8 cellular contexts compared by ENCODE assay signal in genomic region chr2:186848873-186849578, GRCh38. TPM values are rescaled to one million over a fixed set of nuclear protein-coding genes. Genes with fewer than 3 reads are reported as not detected.
DNase-seq lines count a peak whose midpoint lies in the region; ATAC-seq and TF ChIP-seq lines count a peak whose summit lies in the region.

ZSWIM2 (minus strand) TSS chr2:186849170; CDS start chr2:186849130, 40 bp downstream.

- WGBS in gastroesophageal sphincter (ENCODE audit: low coverage in 1 of 2), 2 donors, result 5 to 9% methylated on average over 9 to 10 of the region's 39 CpGs

- H3K27me3 ChIP-seq in gastroesophageal sphincter, result peaks cover 3% of the 10 kb centered on the region

- CTCF ChIA-PET in activated naive CD4-positive, alpha-beta T cell treated with anti-CD3 and anti-CD28 coated beads for 36 hours (lab: Charles Lee), result no interaction called here

- TF ChIP-seq POLR2A in gastroesophageal sphincter (IDR thresholded peaks at IDR 0.05), result no peak

- peak within 1 kb of the TSS in 1 of 4 donors; percentile 1 for H3K27ac ChIP-seq in gastroesophageal sphincter

- DNase-seq in NCI-H2171 (lab: John Stamatoyannopoulos, UW) (peak; percentile 92), ureter (ENCODE audit: low spot score) (peak; percentile 48)
- peak; percentile 46 for DNase-seq in activated naive CD4-positive, alpha-beta T cell treated with anti-CD3 and anti-CD28 coated beads for 36 hours
- DNase-seq in effector CD8-positive, alpha-beta T cell (lab: John Stamatoyannopoulos, UW), result no peak

- no peak within 1 kb of the TSS for H3K27ac Mint-ChIP-seq in activated naive CD4-positive, alpha-beta T cell treated with anti-CD3 and anti-CD28 coated beads for 36 hours
- H3K27ac Mint-ChIP-seq in nephron, result peak within 1 kb of the TSS; percentile 16 to 44 (median 36)

- H3K9me3 Mint-ChIP-seq in activated naive CD4-positive, alpha-beta T cell treated with anti-CD3 and anti-CD28 coated beads for 36 hours, result peaks cover 5% of the 10 kb centered on the region
- H3K9me3 Mint-ChIP-seq in nephron, result no peaks in the 10 kb centered on the region

- H3K36me3 Mint-ChIP-seq in activated naive CD4-positive, alpha-beta T cell treated with anti-CD3 and anti-CD28 coated beads for 36 hours (ENCODE audit: low read depth), result no peaks in the 10 kb centered on the region
- no peaks in the 10 kb centered on the region for H3K36me3 Mint-ChIP-seq in nephron (ENCODE audit: low read depth)

- TF ChIP-seq EP300 in gastroesophageal sphincter (IDR thresholded peaks at IDR 0.05), result no peak

- H3K4me1 ChIP-seq in gastroesophageal sphincter, result peaks cover 0 to 8% (median 6%) of the 10 kb centered on the region in 3 donors

- peaks cover 0 to 2% (median 0%) of the 10 kb centered on the region in 3 donors for H3K9me3 ChIP-seq in gastroesophageal sphincter

- intact Hi-C loops in activated naive CD4-positive, alpha-beta T cell treated with anti-CD3 and anti-CD28 coated beads for 36 hours (cut with micrococcal nuclease), result no loop called here

- H3K4me3 Mint-ChIP-seq in activated naive CD4-positive, alpha-beta T cell treated with anti-CD3 and anti-CD28 coated beads for 36 hours, result peak within 1 kb of the TSS; percentile 36
- peak within 1 kb of the TSS; percentile 82 to 89 (median 88) for H3K4me3 Mint-ChIP-seq in nephron

- H3K27me3 Mint-ChIP-seq in activated naive CD4-positive, alpha-beta T cell treated with anti-CD3 and anti-CD28 coated beads for 36 hours (ENCODE audit: low read depth), result peaks cover 24% of the 10 kb centered on the region
- no peaks in the 10 kb centered on the region for H3K27me3 Mint-ChIP-seq in nephron (ENCODE audit: low read depth)

- no peak for TF ChIP-seq CTCF in gastroesophageal sphincter (IDR thresholded peaks at IDR 0.05)
- TF ChIP-seq CTCF in nephron (IDR thresholded peaks at IDR 0.05; ENCODE audit: unreplicated experiment in 3 of 3), result no peak

- H3K4me1 Mint-ChIP-seq in activated naive CD4-positive, alpha-beta T cell treated with anti-CD3 and anti-CD28 coated beads for 36 hours (ENCODE audit: low read depth), result peaks cover 12% of the 10 kb centered on the region
- no peaks in the 10 kb centered on the region for H3K4me1 Mint-ChIP-seq in nephron

- no peaks in the 10 kb centered on the region for H3K36me3 ChIP-seq in gastroesophageal sphincter

- ATAC-seq in GM18498 (IDR thresholded peaks at IDR 0.05; ENCODE audit: unreplicated experiment) (peak; percentile 88), HG02938 (IDR thresholded peaks at IDR 0.05; ENCODE audit: unreplicated experiment) (peak; percentile 86), gastroesophageal sphincter (peak; percentile 86)

- peak within 1 kb of the TSS; percentile 7 to 46 for H3K4me3 ChIP-seq in gastroesophageal sphincter

RNA-seq across cellular contexts. Expression of gene ZSWIM2, which starts in this region (rescaled TPM):
- not detected for total RNA-seq in activated naive CD4-positive, alpha-beta T cell treated with anti-CD3 and anti-CD28 coated beads for 36 hours
- total RNA-seq in gastroesophageal sphincter, result not detected
- not detected for total RNA-seq in ureter

Comparison
In these comparisons a context has a peak if more than half of its experiments do, and no peak if none do; other contexts are left out.
1. Peak in DNase-seq in activated naive CD4-positive, alpha-beta T cell treated with anti-CD3 and anti-CD28 coated beads for 36 hours; RNA of the gene not detected or under 1 TPM.
2. Peak in ATAC-seq and H3K4me3 ChIP-seq in gastroesophageal sphincter; RNA of the gene not detected or under 1 TPM.
3. Peak in DNase-seq in ureter; RNA of the gene not detected or under 1 TPM.